ENCODE assay signal across 19 cellular contexts in genomic region chr2:127573298-127573697, GRCh38. TPM values are rescaled to one million over a fixed set of nuclear protein-coding genes. Genes with fewer than 3 reads are reported as not detected.
"Had no signal": no experiment of that assay in that cellular context is flagged by ENCODE, and none has a peak within 500 bp of the region (broad histone marks: within the 10 kb centered on the region; RNA-seq: fewer than 3 reads in every experiment).

No MANE protein-coding gene starts in this region.

- H3K9me3 ChIP-seq: body of pancreas, left lung, ovary, SK-N-SH, testis, upper lobe of left lung had no signal

- H3K4me1 ChIP-seq: body of pancreas had no signal

- H3K4me2 ChIP-seq: SK-N-SH, smooth muscle cell had no signal

- ATAC-seq: body of pancreas; left lung; naive thymus-derived CD4-positive, alpha-beta T cell; sciatic nerve; stimulated activated effector memory CD8-positive, alpha-beta T cell treated with anti-CD3 and anti-CD28 coated beads, Interleukin-12 subunit alpha, Interleukin-12 subunit beta, amount 100 ng/mL, for 72 hours; T-cell had no signal

- DNase-seq: activated B cell treated with CpG ODN at 0.5 μM for 24 hours; activated CD4-positive, alpha-beta T cell treated with anti-CD3 and anti-CD28 coated beads, Interleukin-2, amount 10 ng/mL, durations not matched to agents 24 days and 14 days; activated naive CD4-positive, alpha-beta T cell treated with anti-CD3 and anti-CD28 coated beads for 36 hours; body of pancreas; caudate nucleus; erythroblast; foreskin melanocyte; hypothalamus; left lung; SK-N-SH; stimulated activated CD4-positive, alpha-beta T cell treated with anti-CD3 and anti-CD28 coated beads, Interleukin-4, amount 100 ng/mL, for 1 hour; testis had no signal

- H3K36me3 ChIP-seq: left lung, ovary, upper lobe of left lung had no signal

- H3K27ac ChIP-seq: body of pancreas, left lung, ovary, testis, upper lobe of left lung had no signal

- H3K9ac ChIP-seq: SK-N-SH had no signal

- H3K4me3 ChIP-seq: body of pancreas, left lung, ovary, smooth muscle cell, testis, upper lobe of left lung had no signal

- H3K27me3 ChIP-seq: body of pancreas, left lung, ovary, testis, upper lobe of left lung had no signal

RNA-seq across cellular contexts. Expression of gene MYO7B, which starts 37.8 kb away (rescaled TPM):
- polyA plus RNA-seq: naive thymus-derived CD4-positive, alpha-beta T cell had no signal
